Comparison of ENCODE assay signal across 11 cellular contexts in genomic region chr12:110005319-110005973, GRCh38. TPM values are rescaled to one million over a fixed set of nuclear protein-coding genes. Genes with fewer than 3 reads are reported as not detected.
DNase-seq lines count a peak whose midpoint lies in the region; ATAC-seq, FAIRE-seq and TF ChIP-seq lines count a peak whose summit lies in the region.
"Had no signal": no experiment of that assay in that cellular context is flagged by ENCODE, and none has a peak within 500 bp of the region (broad histone marks: within the 10 kb centered on the region; RNA-seq: fewer than 3 reads in every experiment).

No MANE protein-coding gene starts in this region.

- RAD21 ChIA-PET in GM12878 (lab: Charles Lee; ENCODE audit: unreplicated experiment), result interaction anchor here (0.8 to 3.1 kb wide), 4 partner anchors 12 to 105 kb away, joined by 3 to 17 read pairs (median 8); no protein-coding TSS in a partner anchor

- H3K27ac ChIP-seq in GM12878 (ENCODE audit: control insufficient read depth, insufficient read depth), result peak overlapping the region; percentile 72
- H3K27ac ChIP-seq in kidney (ENCODE audit: low read depth in 2 of 2, low read length in 2 of 2), result no peak overlapping the region

- WGBS in GM12878 (ENCODE audit: insufficient coverage, insufficient replicate concordance, low lambda C conversion rate, missing lambda C conversion rate), result 2% methylated on average over 7 of the region's 7 CpGs

- FAIRE-seq in GM12878 (lab: Jason Lieb, UNC) (no peak), kidney (lab: Jason Lieb, UNC) (no peak)

- CTCF ChIA-PET in GM12878 (lab: Yijun Ruan, JAX), result interaction anchor here (0.9 to 1.2 kb wide), 3 partner anchors 11 to 33 kb away, joined by 3 to 4 read pairs (median 3); no protein-coding TSS in a partner anchor

- H3K9me3 ChIP-seq in GM12878 (replicated peaks; ENCODE audit: control insufficient read depth, insufficient read depth, low read length) (no peaks in the 10 kb centered on the region; the same call in 2 of the 3 replicates), kidney (ENCODE audit: control insufficient read depth in 1 of 2, low read length in 2 of 2) (no peaks in the 10 kb centered on the region)

- peak overlapping the region; percentile 82 for H3K4me2 ChIP-seq in GM12878 (ENCODE audit: control insufficient read depth, insufficient read depth)

- intact Hi-C loops in GM12878 (cut with micrococcal nuclease; ENCODE audit: unreplicated experiment) (no loop called here), kidney (cut with DNase I) (no loop called here)

- H3K36me3 ChIP-seq in GM06990 (ENCODE audit: control insufficient read depth, insufficient read depth, low read length), result 0 out of 2 replicates have a peak, but pooled peaks cover 1% of the 10 kb centered on the region
- H3K36me3 ChIP-seq in GM12878 (ENCODE audit: control insufficient read depth in 2 of 2, insufficient read depth in 2 of 2, low read length in 1 of 2), result peaks cover 0 to 5% of the 10 kb centered on the region in 2 experiments; a peak in 1 of 4 replicates
- H3K36me3 ChIP-seq in kidney (ENCODE audit: control insufficient read depth in 1 of 2, insufficient read depth in 2 of 2, low read length in 2 of 2), result no peaks in the 10 kb centered on the region

- TF ChIP-seq POLR2A in GM12878 (IDR thresholded peaks at IDR 0.05; ENCODE audit: low read depth, low read length), result no peak

- no peak overlapping the region for H2AFZ ChIP-seq in GM12878 (ENCODE audit: control insufficient read depth, low read depth, low read length)

- no peak for TF ChIP-seq RAD21 in GM12878 (IDR thresholded peaks at IDR 0.05; ENCODE audit: insufficient read depth, low read depth, low read length)

- H3K4me1 ChIP-seq in GM12878 (ENCODE audit: control insufficient read depth, insufficient read depth, low read length) (peaks cover 49% of the 10 kb centered on the region), kidney (ENCODE audit: control insufficient read depth in 1 of 2, insufficient read depth in 1 of 2, low read depth in 1 of 2, low read length in 2 of 2) (peaks cover 0 to 5% of the 10 kb centered on the region in 2 donors)

- TF ChIP-seq EP300 in GM12878 (IDR thresholded peaks at IDR 0.05; ENCODE audit: borderline replicate concordance in 1 of 2, control insufficient read depth in 1 of 2, low read depth in 2 of 2, low read length in 2 of 2), result no peak

- TF ChIP-seq CTCF in GM06990 (IDR thresholded peaks at IDR 0.05; ENCODE audit: insufficient read depth, low read length, poor library complexity, severe bottlenecking) (no peak), GM12878 (IDR thresholded peaks at IDR 0.05 in 2 of 3, conservative IDR thresholded peaks at IDR 0.05 in 1 of 3; ENCODE audit: control insufficient read depth in 2 of 3, extremely low read depth in 1 of 3, insufficient read depth in 1 of 3, low read depth in 3 of 3, low read length in 3 of 3) (no peak), kidney (IDR thresholded peaks at IDR 0.05; ENCODE audit: borderline replicate concordance, extremely low read depth, insufficient read depth) (no peak)

- in situ Hi-C loops in GM12878 (cut with MboI), result no loop called here

- H4K20me1 ChIP-seq in GM12878 (ENCODE audit: control insufficient read depth, insufficient read depth), result no peaks in the 10 kb centered on the region

- no peaks in the 10 kb centered on the region for H3K27me3 ChIP-seq in GM06990 (replicated peaks; ENCODE audit: control insufficient read depth, insufficient read depth, low read length)
- no peaks in the 10 kb centered on the region for H3K27me3 ChIP-seq in GM12878 (replicated peaks in 1 of 2; ENCODE audit: control insufficient read depth in 2 of 2, insufficient read depth in 2 of 2, low read length in 1 of 2)

- peaks cover 63% of the 10 kb centered on the region for H3K79me2 ChIP-seq in GM12878 (ENCODE audit: control insufficient read depth, insufficient read depth, low read length)

- DNase-seq in GM06990 (ENCODE audit: extremely low read depth, insufficient read length) (no peak), GM12878 (ENCODE audit: low read depth, low spot score) (no peak), NCI-H69 (lab: John Stamatoyannopoulos, UW) (no peak), kidney (no peak), DMS53 (lab: John Stamatoyannopoulos, UW) (no peak), NCI-H510A treated with DMSO at 0.1 percent for 48 hours (lab: John Stamatoyannopoulos, UW) (no peak)
- DNase-seq: aorta; left cardiac atrium; stimulated activated naive CD4-positive, alpha-beta T cell had no signal

- H3K4me3 ChIP-seq in GM06990 (replicated peaks; ENCODE audit: low read depth, low read length), result peak overlapping the region; percentile 26
- H3K4me3 ChIP-seq in GM12878, result peak overlapping the region; percentile 65
- no peak overlapping the region for H3K4me3 ChIP-seq in kidney (ENCODE audit: low read length in 2 of 2)

- POLR2A ChIA-PET in GM12878 (lab: Charles Lee), result interaction anchor here (1.3 to 2.5 kb wide), 2 partner anchors 11 to 45 kb away, joined by 3 to 16 read pairs; no protein-coding TSS in a partner anchor

- SMC1A ChIA-PET in GM12878 (lab: Charles Lee; ENCODE audit: uncharacterized antibody, unreplicated experiment), result interaction anchor here (0.6 to 2.6 kb wide), 4 partner anchors 11 to 38 kb away, joined by 3 to 29 read pairs (median 6); no protein-coding TSS in a partner anchor

- peak overlapping the region; percentile 5; the same call in 1 of the 2 replicates for H3K9ac ChIP-seq in GM12878 (ENCODE audit: control insufficient read depth, insufficient read depth, low read length)
- H3K9ac ChIP-seq in kidney (ENCODE audit: low read length in 2 of 2), result no peak overlapping the region

- peak; percentile 54 for ATAC-seq in GM19463 (IDR thresholded peaks at IDR 0.05; ENCODE audit: unreplicated experiment)
- peak; percentile 16 for ATAC-seq in HG03469 (IDR thresholded peaks at IDR 0.05; ENCODE audit: unreplicated experiment)
- peak; percentile 68 for ATAC-seq in GM12878
- ATAC-seq: left cardiac atrium had no signal

- no TSS peak for BruUV-seq in GM12878 (replicated peaks; lab: Mats Ljungman, UMichigan)

RNA-seq across cellular contexts. Expression of gene ANKRD13A, which starts 6.2 kb away (rescaled TPM):
- 186 and 192 TPM in 2 replicates for total RNA-seq in GM12878 (2013; cell fraction: nucleolus; rRNA removed)
- total RNA-seq in GM12878 (2014; rRNA removed) (90.1 and 93.4 TPM in 2 replicates), GM12878 (2014; rRNA removed; fragmentation: Illumina TruSeq; extraction: Trizol) (76.9 and 85.2 TPM in 2 replicates), GM12878 (2021) (78.8 and 81.4 TPM in 2 replicates), kidney (68.0 TPM)
- 44.8 TPM for polyA plus RNA-seq in GM12878 (2011; ENCODE audit: low read depth)
- polyA plus RNA-seq in GM12878 (2011; rRNA removed) (82.8 and 110 TPM in 2 replicates), GM12878 (2014; fragmentation: Illumina TruSeq; extraction: Trizol) (76.2 and 106 TPM in 2 replicates), GM12878 (2014; fragmentation: Nextera tagmentation; extraction: Ambion mirVana) (10 to 100 TPM; 10.2 to 18.2 TPM), GM12878 (2014; rRNA removed) (75.2 and 89.1 TPM in 2 replicates), GM12878 (2016; fragmentation: Nextera tagmentation; extraction: Ambion mirVana) (10 to 100 TPM; 38.5 to 40.3 TPM), kidney (ENCODE audit: insufficient read depth, low read depth, low replicate concordance) (23.2 TPM)
- 76.6 and 102 TPM in 2 replicates for polyA plus RNA-seq in GM12878 (2011; cell fraction: cytosol; rRNA removed)
- polyA plus RNA-seq in GM12878 (2011; cell fraction: nucleus; rRNA removed), result 147 and 169 TPM in 2 replicates
- 53.4 and 59.4 TPM in 2 replicates for polyA plus RNA-seq in GM12878 (2012)
- polyA minus RNA-seq in GM12878 (2011; rRNA and poly(A)+ RNA removed), result 65.0 and 97.9 TPM in 2 replicates
- polyA minus RNA-seq in GM12878 (2011; cell fraction: cytosol; rRNA and poly(A)+ RNA removed), result 22.2 and 25.9 TPM in 2 replicates
- polyA minus RNA-seq in GM12878 (2011; cell fraction: nucleus; rRNA and poly(A)+ RNA removed), result 35.7 and 47.7 TPM in 2 replicates

RNA-seq across cellular contexts. Expression of gene GIT2, which starts 9.3 kb away (rescaled TPM):
- 220 and 223 TPM in 2 replicates for total RNA-seq in GM12878 (2013; cell fraction: nucleolus; rRNA removed)
- total RNA-seq in GM12878 (2014; rRNA removed) (34.0 and 34.3 TPM in 2 replicates), GM12878 (2014; rRNA removed; fragmentation: Illumina TruSeq; extraction: Trizol) (43.7 and 44.3 TPM in 2 replicates), GM12878 (2021) (44.1 and 45.5 TPM in 2 replicates), kidney (46.2 TPM)
- polyA plus RNA-seq in GM12878 (2011; ENCODE audit: low read depth), result 24.2 TPM
- polyA plus RNA-seq in GM12878 (2011; rRNA removed) (44.1 and 47.7 TPM in 2 replicates), GM12878 (2014; fragmentation: Illumina TruSeq; extraction: Trizol) (47.3 and 55.8 TPM in 2 replicates), GM12878 (2014; fragmentation: Nextera tagmentation; extraction: Ambion mirVana) (1 to 10 TPM; 9.1 to 9.4 TPM), GM12878 (2014; rRNA removed) (42.0 and 43.3 TPM in 2 replicates), GM12878 (2016; fragmentation: Nextera tagmentation; extraction: Ambion mirVana) (10 to 100 TPM; 49.9 TPM), kidney (ENCODE audit: insufficient read depth, low read depth, low replicate concordance) (10.4 TPM)
- polyA plus RNA-seq in GM12878 (2011; cell fraction: cytosol; rRNA removed), result 34.4 and 36.4 TPM in 2 replicates
- polyA plus RNA-seq in GM12878 (2011; cell fraction: nucleus; rRNA removed), result 77.9 TPM in 2 replicates
- polyA plus RNA-seq in GM12878 (2012), result 28.0 and 33.4 TPM in 2 replicates
- polyA minus RNA-seq in GM12878 (2011; rRNA and poly(A)+ RNA removed), result 71.2 and 81.6 TPM in 2 replicates
- 11.9 and 25.9 TPM in 2 replicates for polyA minus RNA-seq in GM12878 (2011; cell fraction: cytosol; rRNA and poly(A)+ RNA removed)
- polyA minus RNA-seq in GM12878 (2011; cell fraction: nucleus; rRNA and poly(A)+ RNA removed), result 57.8 and 95.2 TPM in 2 replicates

RNA-seq across cellular contexts. Expression of gene C12orf76, which starts 42.9 kb away (rescaled TPM):
- total RNA-seq in GM12878 (2013; cell fraction: nucleolus; rRNA removed), result 26.2 TPM in 2 replicates
- total RNA-seq in GM12878 (2014; rRNA removed) (10.1 and 12.2 TPM in 2 replicates), GM12878 (2014; rRNA removed; fragmentation: Illumina TruSeq; extraction: Trizol) (7.9 and 9.1 TPM in 2 replicates), GM12878 (2021) (9.3 and 11.1 TPM in 2 replicates), kidney (14.6 TPM)
- 10.2 TPM for polyA plus RNA-seq in GM12878 (2011; ENCODE audit: low read depth)
- polyA plus RNA-seq in GM12878 (2011; rRNA removed) (20.4 and 27.4 TPM in 2 replicates), GM12878 (2014; fragmentation: Illumina TruSeq; extraction: Trizol) (8.8 and 14.0 TPM in 2 replicates), GM12878 (2014; fragmentation: Nextera tagmentation; extraction: Ambion mirVana) (1 to 10 TPM; 3.6 to 4.6 TPM), GM12878 (2014; rRNA removed) (12.1 and 13.7 TPM in 2 replicates), GM12878 (2016; fragmentation: Nextera tagmentation; extraction: Ambion mirVana) (10 to 100 TPM; 13.7 to 13.8 TPM), kidney (ENCODE audit: insufficient read depth, low read depth, low replicate concordance) (15.8 TPM)
- polyA plus RNA-seq in GM12878 (2011; cell fraction: cytosol; rRNA removed), result 17.2 and 18.4 TPM in 2 replicates
- polyA plus RNA-seq in GM12878 (2011; cell fraction: nucleus; rRNA removed), result 12.1 and 15.3 TPM in 2 replicates
- polyA plus RNA-seq in GM12878 (2012), result 15.5 and 19.8 TPM in 2 replicates
- 12.4 and 15.9 TPM in 2 replicates for polyA minus RNA-seq in GM12878 (2011; rRNA and poly(A)+ RNA removed)
- polyA minus RNA-seq in GM12878 (2011; cell fraction: cytosol; rRNA and poly(A)+ RNA removed), result 4.4 and 6.1 TPM in 2 replicates
- 3.9 and 6.8 TPM in 2 replicates for polyA minus RNA-seq in GM12878 (2011; cell fraction: nucleus; rRNA and poly(A)+ RNA removed)

Comparison
In these comparisons a context has a peak if more than half of its experiments do, and no peak if none do; other contexts are left out.
1. H3K4me3 ChIP-seq: peak in GM06990 (single experiment) and GM12878 (single experiment); none in kidney (0 of 2).
2. ATAC-seq: peak in every context shown above with its lines; median percentile 68 in GM12878; 54 in GM19463; 16 in HG03469.